ENCODE assay signal across 13 cellular contexts in the genomic region with DNA sequence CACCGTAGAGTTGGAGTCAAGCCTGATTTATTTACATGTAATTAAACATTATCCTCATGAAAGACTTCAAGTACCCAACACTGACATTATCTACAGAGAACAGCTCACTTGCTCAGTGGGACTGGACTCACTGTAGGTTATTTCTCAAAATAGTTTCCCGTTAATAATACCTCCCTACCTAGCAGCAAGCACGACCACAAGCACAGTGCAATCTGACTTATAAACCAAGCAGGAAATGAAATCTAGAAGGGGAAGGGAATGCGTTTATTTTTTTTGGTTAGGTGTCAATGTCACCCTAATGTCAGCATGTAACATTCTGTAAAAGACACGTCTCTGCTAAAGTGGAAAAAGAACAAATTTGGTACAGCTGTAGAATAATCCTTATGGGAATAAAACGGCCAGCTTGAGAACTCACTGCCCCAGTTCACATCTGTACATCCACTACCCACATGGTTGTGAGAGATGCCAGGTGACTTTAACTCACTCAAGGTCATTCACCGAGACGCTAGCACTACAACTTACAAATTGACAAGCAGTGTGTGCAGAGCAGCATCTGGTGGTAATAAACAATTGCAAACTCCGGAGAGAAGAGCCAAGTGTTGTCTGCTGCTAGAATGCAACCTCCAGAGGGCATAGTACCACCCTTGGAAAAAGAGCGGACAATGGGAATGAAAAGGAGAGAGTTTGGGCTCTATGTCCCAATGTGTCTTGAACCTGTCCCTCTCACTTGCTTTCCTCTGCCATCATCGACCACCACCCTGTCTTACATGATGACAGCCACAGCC.
DNase-seq lines count a peak whose midpoint lies in the region; FAIRE-seq and TF ChIP-seq lines count a peak whose summit lies in the region.
"Had no signal": no experiment of that assay in that cellular context is flagged by ENCODE, and none has a peak within 500 bp of the region (broad histone marks: within the 10 kb centered on the region; RNA-seq: fewer than 3 reads in every experiment).

No MANE protein-coding gene starts in this region.

- no peak for FAIRE-seq in HTR-8/SVneo (lab: Jason Lieb, UNC)

- WGBS in hepatocyte (ENCODE audit: low lambda C conversion rate, missing lambda C conversion rate), result 59% methylated on average over 11 of the region's 11 CpGs

- TF ChIP-seq CTCF in AG09319 (IDR thresholded peaks at IDR 0.05; ENCODE audit: low read depth, low read length), result peak; percentile 37
- TF ChIP-seq CTCF in hepatocyte (IDR thresholded peaks at IDR 0.05; ENCODE audit: poor library complexity), result peak; percentile 19

- H3K79me2 ChIP-seq in hepatocyte, result no peaks in the 10 kb centered on the region

- peaks cover 10% of the 10 kb centered on the region for H3K27me3 ChIP-seq in hepatocyte

- DNase-seq in AG09319 (ENCODE audit: extremely low read depth, low read depth), result peak; percentile 4
- DNase-seq in GM04504 (ENCODE audit: low read depth), result peak; percentile 2
- DNase-seq in RPMI7951 (ENCODE audit: low read depth), result peak; percentile 51
- peak; percentile 6 for DNase-seq in hepatocyte (ENCODE audit: low spot score)
- no peak for DNase-seq in HK-2 (ENCODE audit: unreplicated experiment)
- no peak for DNase-seq in HTR-8/SVneo (ENCODE audit: insufficient read length, low spot score)
- DNase-seq in amygdala (lab: John Stamatoyannopoulos, UW), result no peak
- DNase-seq: activated CD4-positive, alpha-beta T cell treated with anti-CD3 and anti-CD28 coated beads, Interleukin-2, amount 50 U/mL, for 48 hours; effector memory CD8-positive, alpha-beta T cell; heart right ventricle; nephron progenitor cell; sigmoid colon; stimulated activated naive CD8-positive, alpha-beta T cell treated with anti-CD3 and anti-CD28 coated beads, Interleukin-15, amount 100 ng/mL, for 72 hours had no signal

- H3K9me2 ChIP-seq in hepatocyte (replicated peaks; ENCODE audit: insufficient read depth), result no peaks in the 10 kb centered on the region

- no peaks in the 10 kb centered on the region for H3K36me3 ChIP-seq in hepatocyte (replicated peaks; ENCODE audit: insufficient read depth, low read depth)
- H3K36me3 ChIP-seq: heart right ventricle, sigmoid colon had no signal

- H3K27ac ChIP-seq in hepatocyte, result no peak overlapping the region
- H3K27ac ChIP-seq: heart right ventricle, sigmoid colon had no signal

- H2AFZ ChIP-seq in hepatocyte, result no peak overlapping the region

- no peaks in the 10 kb centered on the region for H3K4me1 ChIP-seq in hepatocyte (ENCODE audit: insufficient read depth)
- H3K4me1 ChIP-seq: sigmoid colon had no signal

- no peak overlapping the region for H3K4me3 ChIP-seq in hepatocyte
- H3K4me3 ChIP-seq: heart right ventricle, sigmoid colon had no signal

- H3K9me3 ChIP-seq in hepatocyte (ENCODE audit: low read depth), result no peaks in the 10 kb centered on the region
- H3K9me3 ChIP-seq: heart right ventricle, sigmoid colon had no signal

- no peak overlapping the region for H3K4me2 ChIP-seq in hepatocyte

- no peaks in the 10 kb centered on the region for H4K20me1 ChIP-seq in hepatocyte (ENCODE audit: insufficient read depth, poor library complexity, severe bottlenecking)

Comparison
In these comparisons a context has a peak if more than half of its experiments do, and no peak if none do; other contexts are left out.
1. DNase-seq: peak in AG09319 (single experiment), GM04504 (single experiment), RPMI7951 (single experiment) and hepatocyte (single experiment); none in HK-2 (single experiment), HTR-8/SVneo (single experiment) and amygdala (0 of 56).